Comparison of ENCODE assay signal across 11 cellular contexts in genomic region chr6:90468080-90468479, GRCh38.
DNase-seq lines count a peak whose midpoint lies in the region; ATAC-seq, FAIRE-seq and TF ChIP-seq lines count a peak whose summit lies in the region.
"Had no signal": no experiment of that assay in that cellular context is flagged by ENCODE, and none has a peak within 500 bp of the region (broad histone marks: within the 10 kb centered on the region; RNA-seq: fewer than 3 reads in every experiment).

No MANE protein-coding gene starts in this region.

- H2AFZ ChIP-seq in keratinocyte (ENCODE audit: control insufficient read depth, low read length) = no peak overlapping the region

- dilution Hi-C loops in keratinocyte (cut with MboI; ENCODE audit: extremely low pct_ligation_motif_present, low sequenced_read_pairs) = no loop called here

- H3K4me3 Mint-ChIP-seq in activated T-helper 17 cell treated with anti-CD3 and anti-CD28 coated beads, Interleukin-2, amount 50 U/mL, for 72 hours = peak overlapping the region; percentile 48

- peaks cover 7% of the 10 kb centered on the region for H3K36me3 Mint-ChIP-seq in activated T-helper 17 cell treated with anti-CD3 and anti-CD28 coated beads, Interleukin-2, amount 50 U/mL, for 72 hours (ENCODE audit: low read depth)

- no peaks in the 10 kb centered on the region for H3K27me3 ChIP-seq in keratinocyte (ENCODE audit: control insufficient read depth, extremely low read depth, insufficient read depth, low read length)
- H3K27me3 ChIP-seq: spleen had no signal

- peak; percentile 15 for DNase-seq in EH (ENCODE audit: low read depth)
- DNase-seq in HK-2 (ENCODE audit: unreplicated experiment) = peak; percentile 27
- DNase-seq in keratinocyte (ENCODE audit: low read depth, low spot score) = peak; percentile 21
- no peak for DNase-seq in NAMALWA (ENCODE audit: low spot score)
- DNase-seq in NCI-H1048 (lab: John Stamatoyannopoulos, UW) = no peak
- no peak for DNase-seq in NCI-H187 (lab: John Stamatoyannopoulos, UW)
- DNase-seq: NCI-H1105 treated with DMSO at 0.1 percent for 48 hours, spleen had no signal

- H3K9me3 Mint-ChIP-seq in activated T-helper 17 cell treated with anti-CD3 and anti-CD28 coated beads, Interleukin-2, amount 50 U/mL, for 72 hours = peaks cover 3% of the 10 kb centered on the region

- H3K36me3 ChIP-seq in keratinocyte (ENCODE audit: control insufficient read depth in 2 of 2, extremely low read depth in 1 of 2, insufficient read depth in 2 of 2, low read length in 2 of 2) = no peaks in the 10 kb centered on the region
- H3K36me3 ChIP-seq: spleen had no signal

- H3K79me2 ChIP-seq in keratinocyte (ENCODE audit: control insufficient read depth, insufficient read depth, low read length) = no peaks in the 10 kb centered on the region

- no peak overlapping the region for H3K4me3 ChIP-seq in keratinocyte (ENCODE audit: control insufficient read depth in 2 of 3, extremely low read depth in 1 of 3, insufficient read depth in 2 of 3, low read depth in 1 of 3, low read length in 3 of 3)
- H3K4me3 ChIP-seq: spleen had no signal

- peak overlapping the region; percentile 85 for H3K27ac Mint-ChIP-seq in activated T-helper 17 cell treated with anti-CD3 and anti-CD28 coated beads, Interleukin-2, amount 50 U/mL, for 72 hours

- no peaks in the 10 kb centered on the region for H3K9me1 ChIP-seq in keratinocyte (ENCODE audit: control insufficient read depth, extremely low read depth, insufficient read depth, low read length)

- H3K4me1 Mint-ChIP-seq in activated T-helper 17 cell treated with anti-CD3 and anti-CD28 coated beads, Interleukin-2, amount 50 U/mL, for 72 hours = peaks cover 47% of the 10 kb centered on the region

- H3K27me3 Mint-ChIP-seq in activated T-helper 17 cell treated with anti-CD3 and anti-CD28 coated beads, Interleukin-2, amount 50 U/mL, for 72 hours = peaks cover 7% of the 10 kb centered on the region

- no peaks in the 10 kb centered on the region for H3K9me3 ChIP-seq in keratinocyte (ENCODE audit: control insufficient read depth, low read depth, low read length)
- H3K9me3 ChIP-seq: spleen had no signal

- H3K4me1 ChIP-seq in keratinocyte (ENCODE audit: control insufficient read depth, extremely low read depth, insufficient read depth, low read length) = peaks cover 9% of the 10 kb centered on the region

- no peaks in the 10 kb centered on the region for H4K20me1 ChIP-seq in keratinocyte (ENCODE audit: control insufficient read depth, extremely low read depth, insufficient read depth, low read length)

- peak; percentile 64 for ATAC-seq in activated T-helper 17 cell treated with anti-CD3 and anti-CD28 coated beads, Interleukin-2, amount 50 U/mL, for 72 hours (replicated peaks)
- no peak for ATAC-seq in GM21737 (IDR thresholded peaks at IDR 0.05; ENCODE audit: unreplicated experiment)

- H3K9ac ChIP-seq in keratinocyte (ENCODE audit: control insufficient read depth, extremely low read depth, insufficient read depth, low read length) = no peak overlapping the region

- H3K27ac ChIP-seq in keratinocyte (ENCODE audit: control insufficient read depth, insufficient read depth, low read length) = no peak overlapping the region
- H3K27ac ChIP-seq: spleen had no signal

- FAIRE-seq in keratinocyte (lab: Jason Lieb, UNC) = peak; percentile 85
- FAIRE-seq: colon had no signal

- TF ChIP-seq CTCF in keratinocyte (optimal IDR thresholded peaks at IDR 0.05 in 1 of 3, IDR thresholded peaks at IDR 0.05 in 1 of 3, conservative IDR thresholded peaks at IDR 0.05 in 1 of 3; ENCODE audit: extremely low read depth in 1 of 3, insufficient read depth in 2 of 3, low read length in 3 of 3) = no peak

- no peak overlapping the region for H3K4me2 ChIP-seq in keratinocyte (ENCODE audit: control insufficient read depth, extremely low read depth, insufficient read depth, low read depth, low read length)

Comparison
In these comparisons a context has a peak if more than half of its experiments do, and no peak if none do; other contexts are left out.
1. DNase-seq: peak in EH (single experiment), HK-2 (single experiment) and keratinocyte (single experiment); none in NAMALWA (single experiment), NCI-H1048 (single experiment) and NCI-H187 (0 of 2).